Comparison of ENCODE assay signal across 6 cellular contexts in the genomic region with DNA sequence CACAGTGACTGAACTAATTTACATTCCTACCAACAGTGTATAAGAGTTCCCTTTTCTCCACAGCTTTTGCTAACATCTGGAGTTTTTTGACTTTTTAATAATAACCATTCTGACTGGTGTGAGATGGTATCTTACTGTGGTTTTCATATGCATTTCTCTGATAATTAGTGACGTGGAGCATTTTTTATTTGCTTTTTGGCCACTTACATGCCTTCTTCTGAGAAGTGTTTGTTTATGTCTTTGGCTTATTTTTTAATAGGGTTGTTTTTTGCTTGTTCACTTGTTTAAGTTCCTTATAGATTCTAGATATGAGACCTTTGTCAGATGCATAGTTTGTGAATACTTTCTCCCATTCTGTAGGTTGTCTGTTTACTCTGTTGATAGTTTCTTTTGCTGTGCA.
DNase-seq lines count a peak whose midpoint lies in the region; ATAC-seq and TF ChIP-seq lines count a peak whose summit lies in the region.
"Not testable (repeated sequence)": the region's sequence is repeated elsewhere in the genome, so short reads cannot be mapped to it uniquely, and the experiment has no call there.

No MANE protein-coding gene starts in this region.

- H3K4me3 ChIP-seq in mesenchymal stem cell (ENCODE audit: insufficient read depth in 1 of 2, low read depth in 1 of 2, low read length in 2 of 2), result not testable (repeated sequence)

- not testable (repeated sequence) for H2BK120ac ChIP-seq in mesenchymal stem cell (ENCODE audit: low read depth, low read length)

- not testable (repeated sequence) for H2BK5ac ChIP-seq in mesenchymal stem cell (ENCODE audit: low read depth, low read length, poor library complexity, severe bottlenecking)

- not testable (repeated sequence) for H3K36me3 Mint-ChIP-seq in T-helper 17 cell (ENCODE audit: low read depth); dendritic cell treated with granulocyte-macrophage colony-stimulating factor and Interleukin-4, amounts not matched to agents 40 ng/mL and 50 ng/mL, for 4 days (ENCODE audit: low read depth)

- H4K91ac ChIP-seq in mesenchymal stem cell (ENCODE audit: low read length), result not testable (repeated sequence)

- H3K4me1 ChIP-seq in mesenchymal stem cell (ENCODE audit: control insufficient read depth, insufficient read depth, low read depth, low read length), result not testable (repeated sequence)

- not testable (repeated sequence) for H3K23ac ChIP-seq in mesenchymal stem cell (ENCODE audit: low read length in 2 of 2)

- H2AK5ac ChIP-seq in mesenchymal stem cell (ENCODE audit: low read length, severe bottlenecking), result not testable (repeated sequence)

- ATAC-seq in T-helper 17 cell, result not testable (repeated sequence)

- peak overlapping the region; percentile 7 for H3K4me3 Mint-ChIP-seq in T-helper 17 cell
- H3K4me3 Mint-ChIP-seq in dendritic cell treated with granulocyte-macrophage colony-stimulating factor and Interleukin-4, amounts not matched to agents 40 ng/mL and 50 ng/mL, for 4 days, result not testable (repeated sequence)

- H3K36me3 ChIP-seq in mesenchymal stem cell (ENCODE audit: control insufficient read depth in 1 of 2, insufficient read depth in 2 of 2, low read depth in 1 of 2, low read length in 2 of 2), result not testable (repeated sequence)

- H4K8ac ChIP-seq in mesenchymal stem cell (ENCODE audit: low read length), result not testable (repeated sequence)

- not testable (repeated sequence) for H3K9ac ChIP-seq in mesenchymal stem cell (ENCODE audit: low read length)

- not testable (repeated sequence) for TF ChIP-seq CTCF in 22Rv1 (IDR thresholded peaks at IDR 0.05)

- H3K18ac ChIP-seq in mesenchymal stem cell (ENCODE audit: low read depth in 1 of 2, low read length in 2 of 2), result not testable (repeated sequence)

- WGBS in mesenchymal stem cell, result 38% methylated on average over 1 of the region's 1 CpG

- H2BK12ac ChIP-seq in mesenchymal stem cell (ENCODE audit: low read length in 2 of 2), result not testable (repeated sequence)

- not testable (repeated sequence) for H3K27me3 ChIP-seq in mesenchymal stem cell (ENCODE audit: control insufficient read depth in 1 of 2, insufficient read depth in 1 of 2, low read length in 2 of 2)

- not testable (repeated sequence) for H3K27ac Mint-ChIP-seq in T-helper 17 cell
- H3K27ac Mint-ChIP-seq in dendritic cell treated with granulocyte-macrophage colony-stimulating factor and Interleukin-4, amounts not matched to agents 40 ng/mL and 50 ng/mL, for 4 days, result peak overlapping the region; percentile 52

- H3K4ac ChIP-seq in mesenchymal stem cell (ENCODE audit: low read depth in 1 of 2, low read length in 2 of 2), result not testable (repeated sequence)

- not testable (repeated sequence) for H3K14ac ChIP-seq in mesenchymal stem cell (ENCODE audit: low read length in 2 of 2)

- H3K4me2 ChIP-seq in mesenchymal stem cell (ENCODE audit: low read length, poor library complexity, severe bottlenecking), result not testable (repeated sequence)

- H3K27ac ChIP-seq in 22Rv1, result peak overlapping the region; percentile 21; the same call in 1 of the 2 replicates
- not testable (repeated sequence) for H3K27ac ChIP-seq in mesenchymal stem cell (ENCODE audit: low read length, poor library complexity, severe bottlenecking)

- peak; percentile 49 for DNase-seq in EH (ENCODE audit: low read depth)
- DNase-seq in T-helper 17 cell, result not testable (repeated sequence)
- peak; percentile 12 for DNase-seq in fibroblast of gingiva (ENCODE audit: low read depth)
- peak; percentile 40 for DNase-seq in mesenchymal stem cell

- not testable (repeated sequence) for H3K9me3 ChIP-seq in T-helper 17 cell (ENCODE audit: control insufficient read depth, low read length, poor library complexity, severe bottlenecking); mesenchymal stem cell (ENCODE audit: control insufficient read depth, low read length)

- H2BK15ac ChIP-seq in mesenchymal stem cell (ENCODE audit: low read depth, poor library complexity, severe bottlenecking), result not testable (repeated sequence)

- H2AFZ ChIP-seq in mesenchymal stem cell (ENCODE audit: low read depth, low read length), result not testable (repeated sequence)

- not testable (repeated sequence) for H3K79me1 ChIP-seq in mesenchymal stem cell (replicated peaks; ENCODE audit: low read length, poor library complexity, severe bottlenecking)

- H3K27me3 Mint-ChIP-seq in T-helper 17 cell; dendritic cell treated with granulocyte-macrophage colony-stimulating factor and Interleukin-4, amounts not matched to agents 40 ng/mL and 50 ng/mL, for 4 days: not testable (repeated sequence)

- intact Hi-C loops in dendritic cell treated with granulocyte-macrophage colony-stimulating factor and Interleukin-4, amounts not matched to agents 40 ng/mL and 50 ng/mL, for 4 days (cut with micrococcal nuclease), result not testable (repeated sequence)

- H3K4me1 Mint-ChIP-seq in T-helper 17 cell, result not testable (repeated sequence)
- H3K4me1 Mint-ChIP-seq in dendritic cell treated with granulocyte-macrophage colony-stimulating factor and Interleukin-4, amounts not matched to agents 40 ng/mL and 50 ng/mL, for 4 days (ENCODE audit: low read depth), result peaks cover 32% of the 10 kb centered on the region

- not testable (repeated sequence) for H3K9me3 Mint-ChIP-seq in dendritic cell treated with granulocyte-macrophage colony-stimulating factor and Interleukin-4, amounts not matched to agents 40 ng/mL and 50 ng/mL, for 4 days
